1 cellular context compared by ENCODE assay signal in genomic region chr11:116667318-116667717, GRCh38.
TF ChIP-seq lines count a peak whose summit lies in the region.
"Not testable (repeated sequence)": the region's sequence is repeated elsewhere in the genome, so short reads cannot be mapped to it uniquely, and the experiment has no call there.

No MANE protein-coding gene starts in this region.

TF ChIP-seq in HepG2, 621 proteins besides CTCF, POLR2A, EP300 and RAD21 (continued from another document and continues in another):
- TF ChIP-seq ARID5B (CRISPR knock-in tag; IDR thresholded peaks at IDR 0.05) (peak; percentile 88), ZBTB39 (CRISPR knock-in tag; IDR thresholded peaks at IDR 0.05) (peak; percentile 98), KDM1A (CRISPR knock-in tag; IDR thresholded peaks at IDR 0.05) (peak; percentile 92; the same call in 1 of the 2 replicates), SOX13 (CRISPR knock-in tag; conservative IDR thresholded peaks at IDR 0.05 in 1 of 2, IDR thresholded peaks at IDR 0.05 in 1 of 2) (peak in 1 of 2 experiments; percentile 86; a peak in 2 of 4 replicates), MIER3 (CRISPR knock-in tag; IDR thresholded peaks at IDR 0.05; ENCODE audit: borderline replicate concordance) (peak; percentile 89; the same call in 1 of the 2 replicates), RERE (CRISPR knock-in tag; IDR thresholded peaks at IDR 0.05; ENCODE audit: low read depth) (peak; percentile 92), HHEX (CRISPR knock-in tag; IDR thresholded peaks at IDR 0.05) (peak; percentile 76), SMC3 (IDR thresholded peaks at IDR 0.05; ENCODE audit: low read length) (peak; percentile 15; the same call in 1 of the 2 replicates), NR2F6 (IDR thresholded peaks at IDR 0.05) (peak; percentile 72; the same call in 1 of the 2 replicates), NR2F6 (CRISPR knock-in tag; IDR thresholded peaks at IDR 0.05) (peak; percentile 72), ZFP91 (CRISPR knock-in tag; IDR thresholded peaks at IDR 0.05; ENCODE audit: borderline replicate concordance) (0 out of 2 replicates have a peak, but pooled peaks have one; percentile 20), CCDC6 (CRISPR knock-in tag; IDR thresholded peaks at IDR 0.05) (0 out of 2 replicates have a peak, but pooled peaks have one; percentile 36), AHDC1 (CRISPR knock-in tag; IDR thresholded peaks at IDR 0.05; ENCODE audit: borderline replicate concordance) (peak; percentile 83), MYPOP (CRISPR knock-in tag; IDR thresholded peaks at IDR 0.05) (peak; percentile 67; the same call in 1 of the 2 replicates), ZNF782 (CRISPR knock-in tag; IDR thresholded peaks at IDR 0.05; ENCODE audit: borderline replicate concordance) (peak; percentile 47; the same call in 1 of the 2 replicates), ATF7 (IDR thresholded peaks at IDR 0.05) (peak; percentile 58), REST (IDR thresholded peaks at IDR 0.05; ENCODE audit: borderline replicate concordance in 1 of 2, low read depth in 1 of 2, low read length in 2 of 2) (peak in 1 of 2 experiments; percentile 62; a peak in 1 of 4 replicates), ZBTB33 (CRISPR knock-in tag; IDR thresholded peaks at IDR 0.05) (peak; percentile 13; the same call in 1 of the 2 replicates), NCOA2 (CRISPR knock-in tag; IDR thresholded peaks at IDR 0.05) (peak; percentile 93), TCF7 (IDR thresholded peaks at IDR 0.05; ENCODE audit: low read depth) (peak; percentile 74), SAP130 (CRISPR knock-in tag; IDR thresholded peaks at IDR 0.05; ENCODE audit: low read depth) (peak; percentile 34; the same call in 1 of the 2 replicates), HNF4A (CRISPR knock-in tag; IDR thresholded peaks at IDR 0.05) (peak; percentile 77)
- not testable (repeated sequence) for TF ChIP-seq SOX13 (IDR thresholded peaks at IDR 0.05); ATF7 (CRISPR knock-in tag; IDR thresholded peaks at IDR 0.05)
